Comparison of ENCODE assay signal across 7 cellular contexts in the genomic region with DNA sequence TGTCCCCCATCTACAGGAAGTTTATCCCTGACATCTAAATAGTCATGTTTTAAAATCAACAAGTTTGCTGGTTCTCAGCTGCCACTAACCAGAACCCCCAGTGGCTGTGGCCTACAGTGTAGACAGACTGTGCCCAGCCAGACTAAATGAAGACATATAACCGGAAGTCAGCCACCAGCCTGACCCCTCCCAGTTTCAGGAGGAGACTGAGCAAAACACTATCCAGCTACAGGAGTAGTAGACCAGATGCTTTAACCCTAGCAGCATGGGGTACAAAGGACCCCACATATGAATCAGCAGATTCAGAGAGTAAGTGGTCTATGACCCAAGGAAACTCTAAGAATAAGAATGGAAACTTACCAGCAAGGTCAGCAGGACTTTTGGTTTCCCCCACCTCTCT.
A peak's percentile ranks its signal among the peaks of the same experiment; 100 is the strongest.
DNase-seq lines count a peak whose midpoint lies in the region; ATAC-seq and TF ChIP-seq lines count a peak whose summit lies in the region.

No MANE protein-coding gene starts in this region.

- no peak overlapping the region for H3K56ac ChIP-seq in H9 (ENCODE audit: insufficient read length, low read depth, low read length)

- no CpG with 5 or more reads among the region's 1 CpG for WGBS in H9 (ENCODE audit: extremely low coverage, insufficient read length, low lambda C conversion rate)

- H3K27ac ChIP-seq in H9 (ENCODE audit: insufficient read length, low read depth, low read length), result no peak overlapping the region

- no peaks in the 10 kb centered on the region for H3K79me1 ChIP-seq in H9 (ENCODE audit: insufficient read depth, low read depth, low read length, poor library complexity, severe bottlenecking)

- no peak overlapping the region for H3K18ac ChIP-seq in H9 (ENCODE audit: insufficient read length, low read depth, low read length)

- no peaks in the 10 kb centered on the region for H3K9me3 ChIP-seq in H9 (ENCODE audit: control insufficient read depth, low read depth, low read length)

- ATAC-seq in GM18498 (IDR thresholded peaks at IDR 0.05; ENCODE audit: unreplicated experiment) (peak; percentile 80), SK-N-SH treated with all-trans-retinoic acid at 6 μM for 48 hours (peak; percentile 78), GM19328 (IDR thresholded peaks at IDR 0.05; ENCODE audit: unreplicated experiment) (no peak)

- H3T11ph ChIP-seq in H9 (ENCODE audit: low read length), result no peak overlapping the region

- no peak overlapping the region for H2BK12ac ChIP-seq in H9 (ENCODE audit: insufficient read length, low read depth, low read length)

- H3K14ac ChIP-seq in H9 (ENCODE audit: insufficient read depth, low read length), result no peak overlapping the region

- no peaks in the 10 kb centered on the region for H3K27me3 Mint-ChIP-seq in H9 (ENCODE audit: low read depth)

- no peak overlapping the region for H3K4me2 ChIP-seq in H9 (ENCODE audit: insufficient read depth, insufficient read length, low read length)

- no peak overlapping the region for H2BK120ac ChIP-seq in H9 (ENCODE audit: low read depth, low read length, poor library complexity, severe bottlenecking)

- H2AFZ ChIP-seq in H9 (ENCODE audit: low read length), result no peak overlapping the region

- no peak overlapping the region for H3K4ac ChIP-seq in H9 (ENCODE audit: low read depth, low read length)

- peaks cover 7% of the 10 kb centered on the region; the same call in 1 of the 2 replicates for H3K4me1 ChIP-seq in H9 (ENCODE audit: insufficient read depth, low read length)

- peaks cover 28 to 34% of the 10 kb centered on the region in 2 experiments for H3K4me1 Mint-ChIP-seq in H9

- TF ChIP-seq CTCF in H9 (conservative IDR thresholded peaks at IDR 0.05), result no peak

- no peak overlapping the region for H2BK15ac ChIP-seq in H9 (ENCODE audit: low read depth, low read length)

- H2BK20ac ChIP-seq in H9 (ENCODE audit: low read depth, low read length, poor library complexity, severe bottlenecking), result no peak overlapping the region

- no peak overlapping the region for H2BK5ac ChIP-seq in H9 (ENCODE audit: insufficient read length, low read length)

- no peaks in the 10 kb centered on the region for H3K79me2 ChIP-seq in H9 (ENCODE audit: insufficient read depth, low read length)

- H3K23ac ChIP-seq in H9 (ENCODE audit: insufficient read length, low read depth, low read length), result no peak overlapping the region

- H2AK5ac ChIP-seq in H9 (ENCODE audit: insufficient read length, low read length), result no peak overlapping the region

- no peaks in the 10 kb centered on the region for H4K20me1 ChIP-seq in H9 (ENCODE audit: control insufficient read depth, insufficient read depth, insufficient read length)

- peak overlapping the region; percentile 34 to 80 (median 69); a peak in 3 of 7 replicates for H3K27ac Mint-ChIP-seq in H9

- H3K27me3 ChIP-seq in H9 (ENCODE audit: insufficient read depth, low read length), result no peaks in the 10 kb centered on the region

- H4K91ac ChIP-seq in H9 (ENCODE audit: insufficient read length, low read depth, low read length), result no peak overlapping the region

- no peak overlapping the region for H4K5ac ChIP-seq in H9 (ENCODE audit: insufficient read length, low read depth, low read length)

- no peaks in the 10 kb centered on the region for H3K36me3 Mint-ChIP-seq in H9 (ENCODE audit: insufficient read depth in 1 of 3, low read depth in 3 of 3)

- H3K23me2 ChIP-seq in H9 (ENCODE audit: insufficient read length, low read depth, low read length, poor library complexity, severe bottlenecking), result no peaks in the 10 kb centered on the region

- DNase-seq in H9 (no peak), hepatic stellate cell (ENCODE audit: low spot score) (peak; percentile 41), COLO829 (ENCODE audit: low spot score) (no peak), islet precursor cell (no peak)

- H3K4me3 Mint-ChIP-seq in H9, result no peak overlapping the region

- H3K9me3 Mint-ChIP-seq in H9, result no peaks in the 10 kb centered on the region

- H3K9ac ChIP-seq in H9 (ENCODE audit: extremely low read depth, insufficient read length, low read length), result no peak overlapping the region

- H4K8ac ChIP-seq in H9 (replicated peaks; ENCODE audit: insufficient read length, low read depth, low read length), result no peak overlapping the region

TF ChIP-seq in SK-N-SH treated with all-trans-retinoic acid at 6 μM for 48 hours, 23 proteins besides CTCF, POLR2A, EP300 and RAD21:
- TF ChIP-seq ISL1 (CRISPR knock-in tag; IDR thresholded peaks at IDR 0.05) (no peak), TOX (CRISPR knock-in tag; IDR thresholded peaks at IDR 0.05; ENCODE audit: borderline replicate concordance) (no peak), BACH2 (CRISPR knock-in tag; IDR thresholded peaks at IDR 0.05; ENCODE audit: borderline replicate concordance) (peak; percentile 51; the same call in 1 of the 2 replicates), PPARA (CRISPR knock-in tag; IDR thresholded peaks at IDR 0.05; ENCODE audit: borderline replicate concordance) (no peak; the same call in 1 of the 2 replicates), ZFP30 (CRISPR knock-in tag; IDR thresholded peaks at IDR 0.05) (no peak), CSDC2 (CRISPR knock-in tag; IDR thresholded peaks at IDR 0.05) (no peak), SNAI2 (CRISPR knock-in tag; IDR thresholded peaks at IDR 0.05) (0 out of 2 replicates have a peak, but pooled peaks have one; percentile 14), TCF4 (CRISPR knock-in tag; IDR thresholded peaks at IDR 0.05; ENCODE audit: borderline replicate concordance) (no peak)
- TF ChIP-seq, protein P1, sequence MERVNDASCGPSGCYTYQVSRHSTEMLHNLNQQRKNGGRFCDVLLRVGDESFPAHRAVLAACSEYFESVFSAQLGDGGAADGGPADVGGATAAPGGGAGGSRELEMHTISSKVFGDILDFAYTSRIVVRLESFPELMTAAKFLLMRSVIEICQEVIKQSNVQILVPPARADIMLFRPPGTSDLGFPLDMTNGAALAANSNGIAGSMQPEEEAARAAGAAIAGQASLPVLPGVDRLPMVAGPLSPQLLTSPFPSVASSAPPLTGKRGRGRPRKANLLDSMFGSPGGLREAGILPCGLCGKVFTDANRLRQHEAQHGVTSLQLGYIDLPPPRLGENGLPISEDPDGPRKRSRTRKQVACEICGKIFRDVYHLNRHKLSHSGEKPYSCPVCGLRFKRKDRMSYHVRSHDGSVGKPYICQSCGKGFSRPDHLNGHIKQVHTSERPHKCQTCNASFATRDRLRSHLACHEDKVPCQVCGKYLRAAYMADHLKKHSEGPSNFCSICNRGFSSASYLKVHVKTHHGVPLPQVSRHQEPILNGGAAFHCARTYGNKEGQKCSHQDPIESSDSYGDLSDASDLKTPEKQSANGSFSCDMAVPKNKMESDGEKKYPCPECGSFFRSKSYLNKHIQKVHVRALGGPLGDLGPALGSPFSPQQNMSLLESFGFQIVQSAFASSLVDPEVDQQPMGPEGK (CRISPR knock-in tag; IDR thresholded peaks at IDR 0.05; ENCODE audit: borderline replicate concordance), result no peak
- TF ChIP-seq, protein P2, sequence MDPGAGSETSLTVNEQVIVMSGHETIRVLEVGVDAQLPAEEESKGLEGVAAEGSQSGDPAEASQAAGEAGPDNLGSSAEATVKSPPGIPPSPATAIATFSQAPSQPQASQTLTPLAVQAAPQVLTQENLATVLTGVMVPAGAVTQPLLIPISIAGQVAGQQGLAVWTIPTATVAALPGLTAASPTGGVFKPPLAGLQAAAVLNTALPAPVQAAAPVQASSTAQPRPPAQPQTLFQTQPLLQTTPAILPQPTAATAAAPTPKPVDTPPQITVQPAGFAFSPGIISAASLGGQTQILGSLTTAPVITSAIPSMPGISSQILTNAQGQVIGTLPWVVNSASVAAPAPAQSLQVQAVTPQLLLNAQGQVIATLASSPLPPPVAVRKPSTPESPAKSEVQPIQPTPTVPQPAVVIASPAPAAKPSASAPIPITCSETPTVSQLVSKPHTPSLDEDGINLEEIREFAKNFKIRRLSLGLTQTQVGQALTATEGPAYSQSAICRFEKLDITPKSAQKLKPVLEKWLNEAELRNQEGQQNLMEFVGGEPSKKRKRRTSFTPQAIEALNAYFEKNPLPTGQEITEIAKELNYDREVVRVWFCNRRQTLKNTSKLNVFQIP (CRISPR knock-in tag; IDR thresholded peaks at IDR 0.05; ENCODE audit: borderline replicate concordance, low read depth), result no peak
- TF ChIP-seq, protein P3, sequence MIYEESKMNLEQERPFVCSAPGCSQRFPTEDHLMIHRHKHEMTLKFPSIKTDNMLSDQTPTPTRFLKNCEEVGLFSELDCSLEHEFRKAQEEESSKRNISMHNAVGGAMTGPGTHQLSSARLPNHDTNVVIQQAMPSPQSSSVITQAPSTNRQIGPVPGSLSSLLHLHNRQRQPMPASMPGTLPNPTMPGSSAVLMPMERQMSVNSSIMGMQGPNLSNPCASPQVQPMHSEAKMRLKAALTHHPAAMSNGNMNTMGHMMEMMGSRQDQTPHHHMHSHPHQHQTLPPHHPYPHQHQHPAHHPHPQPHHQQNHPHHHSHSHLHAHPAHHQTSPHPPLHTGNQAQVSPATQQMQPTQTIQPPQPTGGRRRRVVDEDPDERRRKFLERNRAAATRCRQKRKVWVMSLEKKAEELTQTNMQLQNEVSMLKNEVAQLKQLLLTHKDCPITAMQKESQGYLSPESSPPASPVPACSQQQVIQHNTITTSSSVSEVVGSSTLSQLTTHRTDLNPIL (CRISPR knock-in tag; IDR thresholded peaks at IDR 0.05; ENCODE audit: low read depth), result no peak
